Comparison of ENCODE assay signal across 9 cellular contexts in the genomic region with DNA sequence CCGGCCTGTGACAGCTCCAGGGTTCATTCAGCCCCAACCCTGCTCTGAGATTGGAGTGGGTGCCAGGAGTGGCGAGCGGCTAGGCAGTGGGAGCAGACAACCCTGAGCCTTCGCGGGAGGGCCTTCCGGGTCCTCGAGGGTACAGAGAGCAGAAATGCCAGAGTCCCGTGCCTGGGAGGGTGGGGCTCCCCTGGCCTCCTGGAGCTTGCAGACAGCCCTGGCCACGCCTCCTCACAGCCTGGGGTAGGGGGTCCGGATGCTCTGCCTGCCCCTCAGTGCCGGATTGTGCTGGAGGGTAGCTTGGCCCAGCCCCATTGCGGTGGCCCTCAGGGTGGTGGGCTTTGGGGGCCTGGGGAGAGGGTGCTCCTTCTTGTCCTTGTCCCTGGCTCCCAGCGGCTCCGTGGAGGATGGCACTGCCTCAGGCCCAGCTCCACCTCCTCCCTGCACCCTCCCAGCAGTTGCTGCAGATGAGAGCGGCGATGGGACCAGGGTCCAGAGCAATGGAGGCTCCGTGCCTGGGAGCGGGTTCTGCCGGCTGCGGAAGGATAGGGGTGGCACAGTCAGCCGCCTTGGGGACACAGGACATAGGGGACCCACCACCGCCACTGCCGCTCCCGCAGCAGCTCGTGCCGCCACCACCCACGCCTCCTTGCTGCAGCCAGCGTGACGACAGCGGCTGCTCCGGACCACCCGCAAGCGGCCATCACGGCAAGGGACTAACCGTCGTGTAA. TPM values are rescaled to one million over a fixed set of nuclear protein-coding genes. Genes with fewer than 3 reads are reported as not detected.
DNase-seq lines count a peak whose midpoint lies in the region; ATAC-seq, FAIRE-seq and TF ChIP-seq lines count a peak whose summit lies in the region.
"Had no signal": no experiment of that assay in that cellular context is flagged by ENCODE, and none has a peak within 500 bp of the region (broad histone marks: within the 10 kb centered on the region; RNA-seq: fewer than 3 reads in every experiment).

No MANE protein-coding gene starts in this region.

- no peaks in the 10 kb centered on the region for H3K9me3 Mint-ChIP-seq in CD8-positive, alpha-beta T cell

- DNase-seq in CD8-positive, alpha-beta T cell, result no peak
- DNase-seq in bronchial epithelial cell (ENCODE audit: low read depth) (no peak), lower lobe of right lung (peak; percentile 56), upper lobe of right lung (peak; percentile 70), NCI-H1694 treated with DMSO at 0.1 percent for 48 hours (lab: John Stamatoyannopoulos, UW) (no peak), NCI-H1436 (lab: John Stamatoyannopoulos, UW) (no peak)

- H3K4me3 Mint-ChIP-seq in CD8-positive, alpha-beta T cell, result peak overlapping the region; percentile 44

- no peak overlapping the region for H3K27ac ChIP-seq in CD8-positive, alpha-beta T cell (ENCODE audit: low read depth, low read length)
- peak overlapping the region; percentile 3 for H3K27ac ChIP-seq in lower lobe of right lung
- H3K27ac ChIP-seq in upper lobe of right lung, result no peak overlapping the region

- H3K36me3 ChIP-seq in CD8-positive, alpha-beta T cell (ENCODE audit: insufficient read depth, low read length), result no peaks in the 10 kb centered on the region
- H3K36me3 ChIP-seq in bronchial epithelial cell (ENCODE audit: control insufficient read depth, insufficient read depth, low read length) (no peaks in the 10 kb centered on the region), lower lobe of right lung (no peaks in the 10 kb centered on the region), upper lobe of right lung (no peaks in the 10 kb centered on the region)

- TF ChIP-seq CTCF in CD8-positive, alpha-beta T cell (IDR thresholded peaks at IDR 0.05), result no peak
- TF ChIP-seq CTCF in bronchial epithelial cell (IDR thresholded peaks at IDR 0.05; ENCODE audit: insufficient read depth, low read length, severe bottlenecking) (no peak), lower lobe of right lung (IDR thresholded peaks at IDR 0.05) (no peak), upper lobe of right lung (IDR thresholded peaks at IDR 0.05) (no peak)

- H3K4me1 ChIP-seq in CD8-positive, alpha-beta T cell (ENCODE audit: insufficient read depth, low read length), result no peaks in the 10 kb centered on the region
- peaks cover 20% of the 10 kb centered on the region for H3K4me1 ChIP-seq in lower lobe of right lung
- peaks cover 15% of the 10 kb centered on the region for H3K4me1 ChIP-seq in upper lobe of right lung

- H3K9me3 ChIP-seq in CD8-positive, alpha-beta T cell (ENCODE audit: low read length), result no peaks in the 10 kb centered on the region
- H3K9me3 ChIP-seq in lower lobe of right lung (no peaks in the 10 kb centered on the region), upper lobe of right lung (no peaks in the 10 kb centered on the region)

- FAIRE-seq in bronchial epithelial cell (lab: Jason Lieb, UNC), result no peak

- ATAC-seq in CD8-positive, alpha-beta T cell, result peak; percentile 38
- ATAC-seq in GM19351 (IDR thresholded peaks at IDR 0.05; ENCODE audit: unreplicated experiment), result peak; percentile 71
- ATAC-seq in HG03571 (IDR thresholded peaks at IDR 0.05; ENCODE audit: unreplicated experiment), result peak; percentile 58
- peak; percentile 50 to 64 for ATAC-seq in lower lobe of right lung
- peak; percentile 55 for ATAC-seq in upper lobe of right lung

- H3K36me3 Mint-ChIP-seq in CD8-positive, alpha-beta T cell, result no peaks in the 10 kb centered on the region

- intact Hi-C loops in CD8-positive, alpha-beta T cell (cut with DNase I, micrococcal nuclease), result no loop called here
- intact Hi-C loops in lower lobe of right lung (cut with DNase I), result loop anchor here (10.0 kb wide), 1 partner anchor 119 kb away; no protein-coding TSS in a partner anchor
- intact Hi-C loops in upper lobe of right lung (cut with DNase I), result no loop called here

- peaks cover 33% of the 10 kb centered on the region for H3K27me3 Mint-ChIP-seq in CD8-positive, alpha-beta T cell (ENCODE audit: low read depth)

- CTCF ChIA-PET in CD8-positive, alpha-beta T cell (lab: Charles Lee), result no interaction called here

- peaks cover 11% of the 10 kb centered on the region for H3K4me1 Mint-ChIP-seq in CD8-positive, alpha-beta T cell (ENCODE audit: low read depth)

- peaks cover 10% of the 10 kb centered on the region for H3K27me3 ChIP-seq in CD8-positive, alpha-beta T cell (ENCODE audit: insufficient read depth, low read length)
- H3K27me3 ChIP-seq in bronchial epithelial cell (ENCODE audit: control insufficient read depth, insufficient read depth, low read length), result no peaks in the 10 kb centered on the region
- peaks cover 8% of the 10 kb centered on the region for H3K27me3 ChIP-seq in lower lobe of right lung (ENCODE audit: low read depth)
- H3K27me3 ChIP-seq in upper lobe of right lung, result peaks cover 31% of the 10 kb centered on the region

- H3K4me3 ChIP-seq in CD8-positive, alpha-beta T cell (ENCODE audit: low read depth, low read length), result peak overlapping the region; percentile 31
- H3K4me3 ChIP-seq in bronchial epithelial cell (ENCODE audit: low read depth, low read length) (peak overlapping the region; percentile 41), lower lobe of right lung (peak overlapping the region; percentile 50), upper lobe of right lung (peak overlapping the region; percentile 29)

- H3K27ac Mint-ChIP-seq in CD8-positive, alpha-beta T cell, result no peak overlapping the region

- POLR2A ChIA-PET in CD8-positive, alpha-beta T cell (lab: Charles Lee), result no interaction called here

RNA-seq across cellular contexts. Expression of gene OR10G7, which starts 34.9 kb away (rescaled TPM):
- not detected for total RNA-seq in CD8-positive, alpha-beta T cell
- total RNA-seq in bronchial epithelial cell (not detected in 2 replicates), lower lobe of right lung (not detected), upper lobe of right lung (not detected)
- total RNA-seq: LHCN-M2 had no signal

RNA-seq across cellular contexts. Expression of gene VWA5A, which starts 39.2 kb away (rescaled TPM):
- total RNA-seq in CD8-positive, alpha-beta T cell, result 1 to 10 TPM; 1.6 to 1.7 TPM
- total RNA-seq in bronchial epithelial cell, result 5.3 and 18.8 TPM in 2 replicates
- total RNA-seq in lower lobe of right lung, result 37.9 TPM
- 42.0 TPM for total RNA-seq in upper lobe of right lung

RNA-seq across cellular contexts. Expression of gene OR10G8, which starts 49.4 kb away (rescaled TPM):
- not detected for total RNA-seq in CD8-positive, alpha-beta T cell
- total RNA-seq in bronchial epithelial cell (not detected in 2 replicates), lower lobe of right lung (not detected), upper lobe of right lung (not detected)
- total RNA-seq: LHCN-M2 had no signal

RNA-seq across cellular contexts. Expression of gene OR10G9, which starts 53.2 kb away (rescaled TPM):
- total RNA-seq in CD8-positive, alpha-beta T cell, result not detected
- not detected in 2 replicates for total RNA-seq in bronchial epithelial cell
- not detected for total RNA-seq in lower lobe of right lung
- not detected for total RNA-seq in upper lobe of right lung
- total RNA-seq: LHCN-M2 had no signal

Comparison
In these comparisons a context has a peak if more than half of its experiments do, and no peak if none do; other contexts are left out.
1. DNase-seq: peak in lower lobe of right lung (single experiment) and upper lobe of right lung (single experiment); none in CD8-positive, alpha-beta T cell (0 of 7), bronchial epithelial cell (single experiment), NCI-H1694 treated with DMSO at 0.1 percent for 48 hours (single experiment) and NCI-H1436 (single experiment).
2. Peak in every context shown above with its lines, with median percentiles within 50 percentile points of each other: ATAC-seq and H3K4me3 ChIP-seq.